Comparison of ENCODE assay signal across 24 cellular contexts in the genomic region with DNA sequence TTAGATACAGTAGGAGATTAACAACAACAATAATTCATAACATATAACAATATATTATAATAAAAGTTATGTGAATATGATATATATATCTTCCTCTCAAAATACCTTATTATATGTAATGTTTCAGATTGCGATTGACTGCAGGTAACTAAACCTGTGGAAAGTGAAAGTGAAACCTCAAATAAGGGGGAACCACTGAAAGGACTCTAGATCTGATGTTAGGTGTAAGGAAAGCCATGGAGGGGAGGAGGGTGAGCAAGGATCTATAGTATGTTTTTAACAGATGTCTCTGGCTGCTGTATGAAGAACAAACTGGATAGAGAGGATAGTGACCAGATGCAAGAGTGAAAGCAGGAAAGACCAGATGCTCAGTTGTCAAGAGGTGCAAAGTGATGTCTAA. TPM values are rescaled to one million over a fixed set of nuclear protein-coding genes. Genes with fewer than 3 reads are reported as not detected.
DNase-seq lines count a peak whose midpoint lies in the region; ATAC-seq, FAIRE-seq and TF ChIP-seq lines count a peak whose summit lies in the region.
"Had no signal": no experiment of that assay in that cellular context is flagged by ENCODE, and none has a peak within 500 bp of the region (broad histone marks: within the 10 kb centered on the region; RNA-seq: fewer than 3 reads in every experiment).

No MANE protein-coding gene starts in this region.

- H3K4me2 ChIP-seq in GM12878 (ENCODE audit: control insufficient read depth, insufficient read depth), result no peak overlapping the region

- SMC1A ChIA-PET in GM12878 (lab: Charles Lee; ENCODE audit: uncharacterized antibody, unreplicated experiment), result interaction anchor here (1.0 kb wide), 1 partner anchor 252 kb away, joined by 3 read pairs; no protein-coding TSS in a partner anchor

- H3K27me3 Mint-ChIP-seq in CD4-positive, alpha-beta memory T cell, result peaks cover 18 to 31% of the 10 kb centered on the region in 2 donors

- no peak for TF ChIP-seq EP300 in GM12878 (IDR thresholded peaks at IDR 0.05; ENCODE audit: borderline replicate concordance in 1 of 2, control insufficient read depth in 1 of 2, low read depth in 2 of 2, low read length in 2 of 2)

- peaks cover 0 to 8% (median 2%) of the 10 kb centered on the region in 8 donors for H3K9me3 Mint-ChIP-seq in CD4-positive, alpha-beta memory T cell

- WGBS in GM12878 (ENCODE audit: insufficient coverage, insufficient replicate concordance, low lambda C conversion rate, missing lambda C conversion rate), result 50% methylated on average over 1 of the region's 1 CpG

- intact Hi-C loops in CD4-positive, alpha-beta memory T cell (cut with micrococcal nuclease), result no loop called here
- intact Hi-C loops in GM12878 (cut with micrococcal nuclease; ENCODE audit: unreplicated experiment), result no loop called here
- intact Hi-C loops in gastrocnemius medialis (cut with DNase I; ENCODE audit: low total_unique reads), result no loop called here

- H3K9me3 ChIP-seq in CD4-positive, alpha-beta memory T cell (ENCODE audit: control insufficient read depth in 1 of 2, low read length in 2 of 2), result no peaks in the 10 kb centered on the region
- H3K9me3 ChIP-seq in GM12878 (replicated peaks; ENCODE audit: control insufficient read depth, insufficient read depth, low read length) (no peaks in the 10 kb centered on the region), gastrocnemius medialis (no peaks in the 10 kb centered on the region)
- H3K9me3 ChIP-seq: BE2C, body of pancreas, SJSA1, upper lobe of right lung had no signal

- no peak for TF ChIP-seq POLR2A in GM12878 (IDR thresholded peaks at IDR 0.05; ENCODE audit: low read depth, low read length)
- TF ChIP-seq POLR2A in gastrocnemius medialis (IDR thresholded peaks at IDR 0.05), result no peak

- H3K4me3 Mint-ChIP-seq in CD4-positive, alpha-beta memory T cell, result peak overlapping the region; percentile 40 to 76 (median 70)

- H3K36me3 Mint-ChIP-seq in CD4-positive, alpha-beta memory T cell, result no peaks in the 10 kb centered on the region

- CTCF ChIA-PET in CD4-positive, alpha-beta memory T cell (lab: Charles Lee; ENCODE audit: partially characterized antibody), result interaction anchor here (0.6 to 1.5 kb wide), 2 partner anchors 65 to 245 kb away, joined by 3 to 4 read pairs; no protein-coding TSS in a partner anchor
- CTCF ChIA-PET in GM12878 (lab: Yijun Ruan, JAX), result no interaction called here

- no peak for TF ChIP-seq RAD21 in GM12878 (IDR thresholded peaks at IDR 0.05; ENCODE audit: insufficient read depth, low read depth, low read length)

- H3K79me2 ChIP-seq in GM12878 (ENCODE audit: control insufficient read depth, insufficient read depth, low read length), result no peaks in the 10 kb centered on the region

- no peak for TF ChIP-seq CTCF in GM12878 (IDR thresholded peaks at IDR 0.05 in 2 of 3, conservative IDR thresholded peaks at IDR 0.05 in 1 of 3; ENCODE audit: control insufficient read depth in 2 of 3, extremely low read depth in 1 of 3, insufficient read depth in 1 of 3, low read depth in 3 of 3, low read length in 3 of 3)
- no peak for TF ChIP-seq CTCF in gastrocnemius medialis (IDR thresholded peaks at IDR 0.05 in 4 of 5, conservative IDR thresholded peaks at IDR 0.05 in 1 of 5)
- no peak for TF ChIP-seq CTCF in GM13976 (IDR thresholded peaks at IDR 0.05; ENCODE audit: borderline replicate concordance, control extremely low read depth, extremely low read depth, insufficient read depth, missing control alignments)

- peak overlapping the region in 1 of 2 donors; percentile 20 for H3K4me3 ChIP-seq in CD4-positive, alpha-beta memory T cell (ENCODE audit: low read length in 2 of 2)
- H3K4me3 ChIP-seq in GM12878 (no peak overlapping the region), gastrocnemius medialis (no peak overlapping the region)
- H3K4me3 ChIP-seq: body of pancreas, GM23248, K562, SJSA1, upper lobe of right lung had no signal

- peak; percentile 40; the same call in 2 of the 3 replicates for ATAC-seq in GM12878
- no peak for ATAC-seq in gastrocnemius medialis
- ATAC-seq: body of pancreas, K562, upper lobe of right lung had no signal

- DNase-seq in NCI-H510A treated with DMSO at 0.1 percent for 48 hours (lab: John Stamatoyannopoulos, UW), result peak; percentile 36
- DNase-seq in NCI-H510A (lab: John Stamatoyannopoulos, UW), result no peak
- peak in 2 of 5 donors; percentile 9 to 21 for DNase-seq in CD4-positive, alpha-beta memory T cell
- DNase-seq in NCI-H524 treated with DMSO at 0.1 percent for 48 hours (lab: John Stamatoyannopoulos, UW), result peak; percentile 69
- DNase-seq in GM12878 (ENCODE audit: low read depth, low spot score), result no peak
- DNase-seq in gastrocnemius medialis, result no peak
- DNase-seq in GDM1 (lab: John Stamatoyannopoulos, UW), result no peak
- no peak for DNase-seq in GM13976 (ENCODE audit: low spot score)
- DNase-seq: BE2C; body of pancreas; GF-D8; GM23248; MV-4-11; NCI-H1694 treated with DMSO at 0.1 percent for 48 hours; NCI-H526; occipital lobe; retina; stimulated activated CD4-positive, alpha-beta T cell treated with anti-CD3 and anti-CD28 coated beads, Interleukin-12 subunit alpha, Interleukin-12 subunit beta, amount 100 ng/mL, for 4 hours; upper lobe of right lung had no signal

- H3K27me3 ChIP-seq in CD4-positive, alpha-beta memory T cell (ENCODE audit: insufficient read depth, low read length), result no peaks in the 10 kb centered on the region
- H3K27me3 ChIP-seq in GM12878 (replicated peaks in 1 of 2; ENCODE audit: control insufficient read depth in 2 of 2, insufficient read depth in 2 of 2, low read length in 1 of 2) (peaks cover under 1 to 4% of the 10 kb centered on the region in 2 experiments; a peak in 2 of 4 replicates), gastrocnemius medialis (peaks cover 0 to 6% (median 4%) of the 10 kb centered on the region in 3 donors)
- H3K27me3 ChIP-seq: body of pancreas had no signal

- H4K20me1 ChIP-seq in GM12878 (ENCODE audit: control insufficient read depth, insufficient read depth), result no peaks in the 10 kb centered on the region

- no peaks in the 10 kb centered on the region for H3K36me3 ChIP-seq in CD4-positive, alpha-beta memory T cell (ENCODE audit: insufficient read depth, low read length)
- H3K36me3 ChIP-seq in GM12878 (ENCODE audit: control insufficient read depth in 2 of 2, insufficient read depth in 2 of 2, low read length in 1 of 2), result no peaks in the 10 kb centered on the region
- H3K36me3 ChIP-seq in gastrocnemius medialis, result no peaks in the 10 kb centered on the region
- H3K36me3 ChIP-seq: BE2C, SJSA1, upper lobe of right lung had no signal

- in situ Hi-C loops in GM12878 (cut with MboI) (no loop called here), gastrocnemius medialis (cut with MboI; ENCODE audit: low sequenced_read_pairs in 4 of 4) (no loop called here), GM13976 (cut with MboI; ENCODE audit: low sequenced_read_pairs, unreplicated experiment) (no loop called here)

- no TSS peak for BruUV-seq in GM12878 (replicated peaks; lab: Mats Ljungman, UMichigan)

- RAD21 ChIA-PET in GM12878 (lab: Charles Lee; ENCODE audit: unreplicated experiment), result no interaction called here

- H2AFZ ChIP-seq in GM12878 (ENCODE audit: control insufficient read depth, low read depth, low read length), result no peak overlapping the region
- H2AFZ ChIP-seq: GM23248 had no signal

- FAIRE-seq in GM12878 (lab: Jason Lieb, UNC), result no peak
- FAIRE-seq: A204.1, colon, D721Med, K562 had no signal

- H3K4me1 ChIP-seq in CD4-positive, alpha-beta memory T cell (ENCODE audit: insufficient read depth, low read length), result peaks cover 6% of the 10 kb centered on the region
- H3K4me1 ChIP-seq in GM12878 (ENCODE audit: control insufficient read depth, insufficient read depth, low read length) (no peaks in the 10 kb centered on the region), gastrocnemius medialis (no peaks in the 10 kb centered on the region)
- H3K4me1 ChIP-seq: BE2C, body of pancreas, SJSA1, upper lobe of right lung had no signal

- H3K4me1 Mint-ChIP-seq in CD4-positive, alpha-beta memory T cell, result peaks cover 8 to 15% (median 11%) of the 10 kb centered on the region in 4 donors

- H3K27ac ChIP-seq in CD4-positive, alpha-beta memory T cell (ENCODE audit: low read depth, low read length), result no peak overlapping the region
- H3K27ac ChIP-seq in GM12878 (ENCODE audit: control insufficient read depth, insufficient read depth) (no peak overlapping the region), gastrocnemius medialis (no peak overlapping the region)
- H3K27ac ChIP-seq: body of pancreas, GM23248, SJSA1, upper lobe of right lung had no signal

- H3K9ac ChIP-seq in GM12878 (ENCODE audit: control insufficient read depth, insufficient read depth, low read length), result no peak overlapping the region
- H3K9ac ChIP-seq: GM23248 had no signal

- POLR2A ChIA-PET in CD4-positive, alpha-beta memory T cell (lab: Charles Lee; ENCODE audit: partially characterized antibody), result no interaction called here
- POLR2A ChIA-PET in GM12878 (lab: Charles Lee), result no interaction called here

- H3K27ac Mint-ChIP-seq in CD4-positive, alpha-beta memory T cell, result peak overlapping the region in 3 of 7 donors; percentile 2 to 17 (median 3)

RNA-seq across cellular contexts. Expression of gene FSTL4, which starts 5.8 kb away (rescaled TPM):
- total RNA-seq in CD4-positive, alpha-beta memory T cell, result not detected
- not detected for polyA plus RNA-seq in CD4-positive, alpha-beta memory T cell
- not detected in 2 replicates for total RNA-seq in GM12878 (2013; cell fraction: nucleolus; rRNA removed)
- total RNA-seq in GM12878 (2014; rRNA removed), result 0.16 and 0.28 TPM in 2 replicates
- total RNA-seq in GM12878 (2014; rRNA removed; fragmentation: Illumina TruSeq; extraction: Trizol), result not detected in 2 replicates
- total RNA-seq in GM12878 (2021), result 0.05 TPM in 1 of 2 replicates, not detected in the other
- not detected for polyA plus RNA-seq in GM12878 (2011; ENCODE audit: low read depth)
- 0.53 and 0.79 TPM in 2 replicates for polyA plus RNA-seq in GM12878 (2011; rRNA removed)
- 0.46 and 0.47 TPM in 2 replicates for polyA plus RNA-seq in GM12878 (2011; cell fraction: cytosol; rRNA removed)
- polyA plus RNA-seq in GM12878 (2011; cell fraction: nucleus; rRNA removed), result 1.1 and 2.7 TPM in 2 replicates
- 0.13 TPM in 1 of 2 replicates, not detected in the other for polyA plus RNA-seq in GM12878 (2012)
- polyA plus RNA-seq in GM12878 (2014; fragmentation: Illumina TruSeq; extraction: Trizol), result 0.01 TPM in 1 of 2 replicates, not detected in the other
- polyA plus RNA-seq in GM12878 (2014; fragmentation: Nextera tagmentation; extraction: Ambion mirVana), result under 1 TPM in 1 of 2 experiments, not detected in 1; 0.13 TPM
- 0.09 TPM in 1 of 2 replicates, not detected in the other for polyA plus RNA-seq in GM12878 (2014; rRNA removed)
- polyA plus RNA-seq in GM12878 (2016; fragmentation: Nextera tagmentation; extraction: Ambion mirVana), result not detected
- 1.2 and 1.4 TPM in 2 replicates for polyA minus RNA-seq in GM12878 (2011; rRNA and poly(A)+ RNA removed)
- polyA minus RNA-seq in GM12878 (2011; cell fraction: cytosol; rRNA and poly(A)+ RNA removed), result not detected in 2 replicates
- 0.24 and 2.1 TPM in 2 replicates for polyA minus RNA-seq in GM12878 (2011; cell fraction: nucleus; rRNA and poly(A)+ RNA removed)
- under 1 TPM in 3 of 4 donors, not detected in 1; 0.18 to 0.27 (median 0.20) TPM for total RNA-seq in gastrocnemius medialis
- total RNA-seq: GM23248, K562 had no signal
- polyA plus RNA-seq: GM23248 had no signal

Comparison
In these comparisons a context has a peak if more than half of its experiments do, and no peak if none do; other contexts are left out.
1. DNase-seq: peak in NCI-H510A treated with DMSO at 0.1 percent for 48 hours (single experiment) and NCI-H524 treated with DMSO at 0.1 percent for 48 hours (single experiment); none in NCI-H510A (single experiment), GM12878 (single experiment), gastrocnemius medialis (0 of 2), GDM1 (single experiment) and GM13976 (single experiment).